Comparison of ENCODE assay signal across 9 cellular contexts in the genomic region with DNA sequence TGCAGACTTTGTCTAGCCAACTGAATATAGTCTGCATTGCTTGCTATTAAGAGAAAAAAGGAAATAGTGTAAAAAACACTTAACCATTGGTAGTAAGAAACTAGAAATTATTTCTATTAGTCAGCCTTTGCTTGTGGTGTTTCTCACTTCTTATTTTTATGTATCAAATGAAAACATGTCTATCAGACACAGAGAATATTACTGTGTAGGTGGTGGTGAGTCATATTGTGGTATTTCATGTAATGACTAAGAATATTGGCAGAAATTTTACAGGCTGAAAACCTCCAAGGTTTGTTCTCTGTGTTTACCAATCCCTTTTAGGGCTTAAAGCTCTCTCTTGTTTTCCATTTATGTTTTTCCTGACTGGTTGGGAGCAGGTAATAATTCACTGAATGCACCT.
DNase-seq lines count a peak whose midpoint lies in the region; ATAC-seq and TF ChIP-seq lines count a peak whose summit lies in the region.
"Had no signal": no experiment of that assay in that cellular context is flagged by ENCODE, and none has a peak within 500 bp of the region (broad histone marks: within the 10 kb centered on the region; RNA-seq: fewer than 3 reads in every experiment).

No MANE protein-coding gene starts in this region.

- no peaks in the 10 kb centered on the region for H3K27me3 ChIP-seq in Peyer's patch
- no peaks in the 10 kb centered on the region for H3K27me3 ChIP-seq in mesendoderm (ENCODE audit: insufficient read depth, low read length, poor library complexity)

- no peaks in the 10 kb centered on the region for H3K9me3 ChIP-seq in Peyer's patch

- ATAC-seq in GM19452 (IDR thresholded peaks at IDR 0.05; ENCODE audit: unreplicated experiment): peak; percentile 87
- peak; percentile 84 for ATAC-seq in HG03439 (IDR thresholded peaks at IDR 0.05; ENCODE audit: unreplicated experiment)
- ATAC-seq in activated CD8-positive, alpha-beta T cell treated with anti-CD3 and anti-CD28 coated beads for 36 hours: peak; percentile 88

- no peak overlapping the region for H4K5ac ChIP-seq in mesendoderm (ENCODE audit: low read length)

- H3K4me3 ChIP-seq in Peyer's patch (no peak overlapping the region), mesendoderm (ENCODE audit: low read length) (no peak overlapping the region)

- no peak overlapping the region for H2BK15ac ChIP-seq in mesendoderm (replicated peaks; ENCODE audit: low read depth)

- H2BK5ac ChIP-seq in mesendoderm (ENCODE audit: low read length): no peak overlapping the region

- intact Hi-C loops in activated CD8-positive, alpha-beta T cell treated with anti-CD3 and anti-CD28 coated beads for 36 hours (cut with micrococcal nuclease): no loop called here

- H3K56ac ChIP-seq in mesendoderm (ENCODE audit: low read length): no peak overlapping the region

- H3K27ac Mint-ChIP-seq in activated CD8-positive, alpha-beta T cell treated with anti-CD3 and anti-CD28 coated beads for 36 hours: no peak overlapping the region

- no peak overlapping the region for H4K8ac ChIP-seq in mesendoderm (ENCODE audit: low read depth, low read length)

- peaks cover 23% of the 10 kb centered on the region for H3K4me1 Mint-ChIP-seq in activated CD8-positive, alpha-beta T cell treated with anti-CD3 and anti-CD28 coated beads for 36 hours (ENCODE audit: low read depth)

- H3K4me1 ChIP-seq in Peyer's patch (peaks cover 0 to 8% (median 0%) of the 10 kb centered on the region in 4 donors), mesendoderm (ENCODE audit: control insufficient read depth, low read depth, low read length) (no peaks in the 10 kb centered on the region)

- H3K27me3 Mint-ChIP-seq in activated CD8-positive, alpha-beta T cell treated with anti-CD3 and anti-CD28 coated beads for 36 hours: no peaks in the 10 kb centered on the region
- H3K27me3 Mint-ChIP-seq: IgD-negative memory B cell had no signal

- H3K27ac ChIP-seq in Peyer's patch: peak overlapping the region in 1 of 4 donors; percentile 9
- H3K27ac ChIP-seq in mesendoderm (ENCODE audit: low read depth, low read length): no peak overlapping the region

- H3K18ac ChIP-seq in mesendoderm (ENCODE audit: low read length): no peak overlapping the region

- no peak overlapping the region for H2BK120ac ChIP-seq in mesendoderm (ENCODE audit: low read depth, low read length)

- no peaks in the 10 kb centered on the region for H3K79me2 ChIP-seq in mesendoderm (ENCODE audit: control insufficient read depth, insufficient read depth, low read length)

- no peak overlapping the region for H3K4me3 Mint-ChIP-seq in activated CD8-positive, alpha-beta T cell treated with anti-CD3 and anti-CD28 coated beads for 36 hours

- DNase-seq in COLO829 (ENCODE audit: low spot score): peak; percentile 77
- no peak for DNase-seq in activated CD8-positive, alpha-beta T cell treated with anti-CD3 and anti-CD28 coated beads for 36 hours
- peak; percentile 19 for DNase-seq in hepatic stellate cell (ENCODE audit: low spot score)
- no peak for DNase-seq in NCI-H82 treated with DMSO at 0.1 percent for 48 hours (lab: John Stamatoyannopoulos, UW; ENCODE audit: unreplicated experiment)
- DNase-seq in Peyer's patch: no peak
- DNase-seq in mesendoderm: no peak

- no peaks in the 10 kb centered on the region for H3K9me3 Mint-ChIP-seq in activated CD8-positive, alpha-beta T cell treated with anti-CD3 and anti-CD28 coated beads for 36 hours
- H3K9me3 Mint-ChIP-seq: IgD-negative memory B cell had no signal

- no peak overlapping the region for H3K4me2 ChIP-seq in mesendoderm (ENCODE audit: low read length)

- peaks cover 8% of the 10 kb centered on the region for H3K36me3 Mint-ChIP-seq in activated CD8-positive, alpha-beta T cell treated with anti-CD3 and anti-CD28 coated beads for 36 hours (ENCODE audit: low read depth)

- no peak overlapping the region for H2AK5ac ChIP-seq in mesendoderm (ENCODE audit: low read length)

- CTCF ChIA-PET in activated CD8-positive, alpha-beta T cell treated with anti-CD3 and anti-CD28 coated beads for 36 hours (lab: Charles Lee): interaction anchor here (1.1 kb wide), 1 partner anchor 32 kb away, joined by 3 read pairs; no protein-coding TSS in a partner anchor

- no peaks in the 10 kb centered on the region for H3K79me1 ChIP-seq in mesendoderm (ENCODE audit: low read length)

- POLR2A ChIA-PET in activated CD8-positive, alpha-beta T cell treated with anti-CD3 and anti-CD28 coated beads for 36 hours (lab: Charles Lee): interaction anchor here (0.7 to 1.2 kb wide), 4 partner anchors 9 to 168 kb away, joined by 3 read pairs; a partner anchor contains a TSS

- TF ChIP-seq POLR2A in Peyer's patch (IDR thresholded peaks at IDR 0.05): no peak

- no peak overlapping the region for H3K4ac ChIP-seq in mesendoderm (ENCODE audit: low read depth, low read length)

- H3K23ac ChIP-seq in mesendoderm (ENCODE audit: low read length): no peak overlapping the region

- TF ChIP-seq CTCF in activated CD8-positive, alpha-beta T cell treated with anti-CD3 and anti-CD28 coated beads for 36 hours (IDR thresholded peaks at IDR 0.05): no peak
- no peak for TF ChIP-seq CTCF in Peyer's patch (IDR thresholded peaks at IDR 0.05)

- H3K9ac ChIP-seq in mesendoderm (ENCODE audit: low read length): no peak overlapping the region

- H3K36me3 ChIP-seq in Peyer's patch: no peaks in the 10 kb centered on the region
- H3K36me3 ChIP-seq in mesendoderm (ENCODE audit: control insufficient read depth, insufficient read depth, low read length): no peaks in the 10 kb centered on the region

Comparison
In these comparisons a context has a peak if more than half of its experiments do, and no peak if none do; other contexts are left out.
1. DNase-seq: peak in COLO829 (single experiment) and hepatic stellate cell (single experiment); none in activated CD8-positive, alpha-beta T cell treated with anti-CD3 and anti-CD28 coated beads for 36 hours (single experiment), NCI-H82 treated with DMSO at 0.1 percent for 48 hours (single experiment), Peyer's patch (0 of 3) and mesendoderm (single experiment).
2. Peak in every context shown above with its lines, with median percentiles within 50 percentile points of each other: ATAC-seq.